In genomic region chr11:1262172-1263006, GRCh38 we compare ENCODE assay signal across 8 cellular contexts. TPM values are rescaled to one million over a fixed set of nuclear protein-coding genes. Genes with fewer than 3 reads are reported as not detected.
DNase-seq lines count a peak whose midpoint lies in the region; ATAC-seq and TF ChIP-seq lines count a peak whose summit lies in the region.

No MANE protein-coding gene starts in this region.

- no peaks in the 10 kb centered on the region for H3K9me2 ChIP-seq in MM.1S (replicated peaks; ENCODE audit: insufficient read depth, low read length)

- no peaks in the 10 kb centered on the region for H3K27me3 Mint-ChIP-seq in activated naive CD4-positive, alpha-beta T cell treated with anti-CD3 and anti-CD28 coated beads, Interleukin-2, amount 10 ng/mL, durations not matched to agents 7 days and 5 days

- no peaks in the 10 kb centered on the region for H3F3A ChIP-seq in MM.1S (ENCODE audit: insufficient read depth, low read length)

- peak overlapping the region; percentile 92 for H3K4me2 ChIP-seq in MM.1S (ENCODE audit: low read depth, low read length)

- peak overlapping the region; percentile 82 for H3K27ac Mint-ChIP-seq in activated naive CD4-positive, alpha-beta T cell treated with anti-CD3 and anti-CD28 coated beads, Interleukin-2, amount 10 ng/mL, durations not matched to agents 7 days and 5 days

- peak overlapping the region; percentile 83 for H2AFZ ChIP-seq in MM.1S (ENCODE audit: low read length)

- WGBS in gastroesophageal sphincter (ENCODE audit: low coverage in 1 of 2), 2 donors: 31% methylated on average over 7 of the region's 31 CpGs; no CpG with 5 or more reads in 1 of the 2 donors

- no peaks in the 10 kb centered on the region for H3K79me2 ChIP-seq in MM.1S (ENCODE audit: low read length)

- peak overlapping the region; percentile 68 for H3K4me3 Mint-ChIP-seq in activated naive CD4-positive, alpha-beta T cell treated with anti-CD3 and anti-CD28 coated beads, Interleukin-2, amount 10 ng/mL, durations not matched to agents 7 days and 5 days

- DNase-seq in COLO668 (lab: John Stamatoyannopoulos, UW; ENCODE audit: unreplicated experiment) (peak; percentile 69), MM.1S (peak; percentile 86), SK-MEL-5 (ENCODE audit: low read depth, low spot score) (peak; percentile 89), stromal cell of bone marrow (ENCODE audit: low read depth) (peak; percentile 82)
- DNase-seq in activated naive CD4-positive, alpha-beta T cell treated with anti-CD3 and anti-CD28 coated beads, Interleukin-2, amount 10 ng/mL, durations not matched to agents 7 days and 5 days: peak; percentile 93

- peak overlapping the region; percentile 26; the same call in 1 of the 2 replicates for H3K27ac ChIP-seq in MM.1S (ENCODE audit: low read length)
- peak overlapping the region; percentile 21 to 83 (median 81) for H3K27ac ChIP-seq in gastroesophageal sphincter
- peak overlapping the region; percentile 63 for H3K27ac ChIP-seq in neutrophil

- H3K4me1 ChIP-seq in MM.1S (ENCODE audit: low read length): peaks cover 7% of the 10 kb centered on the region; the same call in 1 of the 2 replicates
- H3K4me1 ChIP-seq in gastroesophageal sphincter: peaks cover 0 to 19% (median 14%) of the 10 kb centered on the region in 3 donors
- peaks cover 13 to 14% of the 10 kb centered on the region in 2 experiments for H3K4me1 ChIP-seq in neutrophil (ENCODE audit: control insufficient read depth in 1 of 2, insufficient read depth in 1 of 2, low read depth in 1 of 2, low read length in 1 of 2)

- peak; percentile 16 to 44 for TF ChIP-seq POLR2A in gastroesophageal sphincter (IDR thresholded peaks at IDR 0.05)

- CTCF ChIA-PET in activated naive CD4-positive, alpha-beta T cell treated with anti-CD3 and anti-CD28 coated beads, Interleukin-2, amount 10 ng/mL, durations not matched to agents 7 days and 5 days (lab: Charles Lee): interaction anchor here (1.0 kb wide), 1 partner anchor 47 kb away, joined by 3 read pairs; the partner anchor contains the start of gene TOLLIP

- peaks cover 10% of the 10 kb centered on the region for H3K9me3 Mint-ChIP-seq in activated naive CD4-positive, alpha-beta T cell treated with anti-CD3 and anti-CD28 coated beads, Interleukin-2, amount 10 ng/mL, durations not matched to agents 7 days and 5 days

- H3K36me3 ChIP-seq in MM.1S (replicated peaks; ENCODE audit: insufficient read depth, low read length): no peaks in the 10 kb centered on the region
- H3K36me3 ChIP-seq in gastroesophageal sphincter: no peaks in the 10 kb centered on the region
- no peaks in the 10 kb centered on the region for H3K36me3 ChIP-seq in neutrophil

- H3K4me1 Mint-ChIP-seq in activated naive CD4-positive, alpha-beta T cell treated with anti-CD3 and anti-CD28 coated beads, Interleukin-2, amount 10 ng/mL, durations not matched to agents 7 days and 5 days: peaks cover 18% of the 10 kb centered on the region

- H3K9ac ChIP-seq in MM.1S (ENCODE audit: low read length): peak overlapping the region; percentile 64

- H3K4me3 ChIP-seq in MM.1S (ENCODE audit: low read length) (peak overlapping the region; percentile 66), gastroesophageal sphincter (peak overlapping the region; percentile 30 to 54), neutrophil (ENCODE audit: low read depth in 1 of 2, low read length in 1 of 2) (peak overlapping the region; percentile 46 to 52)

- in situ Hi-C loops in SK-MEL-5 (cut with HindIII; ENCODE audit: low pct_unique_long_range_greater_than_20kb, low sequenced_read_pairs): no loop called here

- peaks cover 4% of the 10 kb centered on the region for H3K36me3 Mint-ChIP-seq in activated naive CD4-positive, alpha-beta T cell treated with anti-CD3 and anti-CD28 coated beads, Interleukin-2, amount 10 ng/mL, durations not matched to agents 7 days and 5 days

- no peak for TF ChIP-seq CTCF in MM.1S (IDR thresholded peaks at IDR 0.05; ENCODE audit: low read length)
- no peak for TF ChIP-seq CTCF in gastroesophageal sphincter (IDR thresholded peaks at IDR 0.05)
- no peak for TF ChIP-seq CTCF in neutrophil (IDR thresholded peaks at IDR 0.05)

- no peak for TF ChIP-seq EP300 in gastroesophageal sphincter (IDR thresholded peaks at IDR 0.05)

- H4K20me1 ChIP-seq in MM.1S (ENCODE audit: insufficient read depth, low read length): no peaks in the 10 kb centered on the region

- ATAC-seq in GM21576 (IDR thresholded peaks at IDR 0.05; ENCODE audit: unreplicated experiment) (peak; percentile 89), gastroesophageal sphincter (peak; percentile 96)

- H3K27me3 ChIP-seq in MM.1S (replicated peaks; ENCODE audit: insufficient read depth, low read length) (0 out of 2 replicates have a peak, but pooled peaks cover 7% of the 10 kb centered on the region), gastroesophageal sphincter (no peaks in the 10 kb centered on the region), neutrophil (no peaks in the 10 kb centered on the region)

- H3K9me3 ChIP-seq in MM.1S (replicated peaks; ENCODE audit: insufficient read depth, low read length): no peaks in the 10 kb centered on the region
- H3K9me3 ChIP-seq in gastroesophageal sphincter: no peaks in the 10 kb centered on the region
- no peaks in the 10 kb centered on the region for H3K9me3 ChIP-seq in neutrophil

RNA-seq across cellular contexts. Expression of gene MUC5B, which starts 39.5 kb away (rescaled TPM):
- 0.21 and 0.35 TPM in 2 replicates for total RNA-seq in SK-MEL-5 (2014; rRNA removed; shearing (Covaris generic))
- polyA plus RNA-seq in SK-MEL-5 (2015; cell fraction: cytosol; rRNA removed): 0.04 and 0.06 TPM in 2 replicates
- 1.3 and 2.0 TPM in 2 replicates for polyA plus RNA-seq in SK-MEL-5 (2015; cell fraction: nucleus; rRNA removed)
- total RNA-seq in gastroesophageal sphincter: 100 to 1,000 TPM in 1 of 4 donors, 1 to 10 TPM in 1, under 1 TPM in 2; 0.13 to 199 (median 0.60) TPM

RNA-seq across cellular contexts. Expression of gene TOLLIP, which starts 47.0 kb away (rescaled TPM):
- 33.5 and 36.0 TPM in 2 replicates for total RNA-seq in SK-MEL-5 (2014; rRNA removed; shearing (Covaris generic))
- 90.3 and 90.9 TPM in 2 replicates for polyA plus RNA-seq in SK-MEL-5 (2015; cell fraction: cytosol; rRNA removed)
- polyA plus RNA-seq in SK-MEL-5 (2015; cell fraction: nucleus; rRNA removed): 49.5 and 57.4 TPM in 2 replicates
- 10 to 100 TPM; 42.3 to 70.6 (median 49.1) TPM for total RNA-seq in gastroesophageal sphincter

Comparison
In these comparisons a context has a peak if more than half of its experiments do, and no peak if none do; other contexts are left out.
1. Peak in every context shown above with its lines: DNase-seq, ATAC-seq, H3K4me3 ChIP-seq and H3K27ac ChIP-seq.
2. H3K27ac ChIP-seq: peak in every context shown above with its lines; median percentile 81 in gastroesophageal sphincter; 63 in neutrophil; 26 in MM.1S.